Comparison of ENCODE assay signal across 25 cellular contexts in the genomic region with DNA sequence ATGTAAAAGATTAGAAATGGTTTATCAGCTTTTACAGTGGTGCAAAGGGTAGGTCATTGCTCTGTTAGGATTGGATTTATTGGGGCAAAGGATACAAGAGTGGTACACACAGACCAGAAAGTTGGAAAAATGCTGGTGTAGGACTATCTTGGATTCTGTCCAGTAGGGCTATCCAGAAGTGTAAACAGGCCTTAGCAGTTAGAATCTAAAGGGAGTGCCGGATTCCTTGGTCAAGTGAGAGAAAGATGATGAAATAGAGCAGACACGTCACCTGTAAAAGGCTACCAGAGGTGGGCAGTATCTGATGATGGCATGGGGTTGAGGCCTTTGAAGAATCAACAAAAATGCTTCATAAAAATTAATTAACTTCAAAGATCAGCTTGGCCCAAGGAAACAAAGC.
"Had no signal": no experiment of that assay in that cellular context is flagged by ENCODE, and none has a peak within 500 bp of the region (broad histone marks: within the 10 kb centered on the region; RNA-seq: fewer than 3 reads in every experiment).

No MANE protein-coding gene starts in this region.

- H3K4me3 ChIP-seq: adrenal gland, ascending aorta, heart left ventricle, pancreas, psoas muscle, tibial nerve had no signal

- ATAC-seq: activated T-cell treated with anti-CD3 and anti-CD28 coated beads, Interleukin-2, amount 50 U/mL, for 72 hours; esophagus mucosa; foreskin keratinocyte; heart left ventricle; left lobe of liver; naive thymus-derived CD8-positive, alpha-beta T cell; pancreas; psoas muscle had no signal

- H3K9me3 ChIP-seq: adrenal gland, ascending aorta, heart left ventricle, pancreas, psoas muscle, tibial nerve had no signal

- H3K27me3 ChIP-seq: adrenal gland, ascending aorta, foreskin keratinocyte, heart left ventricle, pancreas, tibial nerve had no signal

- H3K36me3 ChIP-seq: adrenal gland, ascending aorta, heart left ventricle, pancreas, tibial nerve had no signal

- DNase-seq: activated CD4-positive, alpha-beta T cell treated with anti-CD3 and anti-CD28 coated beads for 4 hours; activated CD4-positive, alpha-beta T cell treated with anti-CD3 and anti-CD28 coated beads, Interleukin-2, amount 50 U/mL, for 4 hours; activated CD4-positive, CD25-positive, alpha-beta regulatory T cell; activated effector memory CD4-positive, alpha-beta T cell treated with Interleukin-2 at 50 U/mL for 16 hours; activated naive CD4-positive, alpha-beta T cell treated with anti-CD3 and anti-CD28 coated beads for 36 hours; activated naive CD8-positive, alpha-beta T cell treated with anti-CD3 and anti-CD28 coated beads for 36 hours; activated T-cell treated with anti-CD3 and anti-CD28 coated beads for 4 hours; activated T-cell treated with anti-CD3 and anti-CD28 coated beads, Interleukin-2, amount 50 U/mL, for 72 hours; adrenal gland; endodermal cell; foreskin keratinocyte; heart left ventricle; midbrain; naive thymus-derived CD8-positive, alpha-beta T cell; nucleus accumbens; pancreas; psoas muscle; stimulated activated CD4-positive, alpha-beta T cell treated with anti-CD3 and anti-CD28 coated beads, Interleukin-15, amount 100 ng/mL, for 24 hours; stimulated activated CD4-positive, alpha-beta T cell treated with anti-CD3 and anti-CD28 coated beads, Interleukin-2, amount 100 ng/mL, for 24 hours; stimulated activated naive CD4-positive, alpha-beta T cell; T-helper 1 cell had no signal

- H3K27ac ChIP-seq: adrenal gland, ascending aorta, foreskin keratinocyte, heart left ventricle, pancreas, psoas muscle, tibial nerve had no signal

- H3K4me1 ChIP-seq: adrenal gland, ascending aorta, foreskin keratinocyte, heart left ventricle, psoas muscle, tibial nerve had no signal
